Comparison of ENCODE assay signal across 8 cellular contexts in the genomic region with DNA sequence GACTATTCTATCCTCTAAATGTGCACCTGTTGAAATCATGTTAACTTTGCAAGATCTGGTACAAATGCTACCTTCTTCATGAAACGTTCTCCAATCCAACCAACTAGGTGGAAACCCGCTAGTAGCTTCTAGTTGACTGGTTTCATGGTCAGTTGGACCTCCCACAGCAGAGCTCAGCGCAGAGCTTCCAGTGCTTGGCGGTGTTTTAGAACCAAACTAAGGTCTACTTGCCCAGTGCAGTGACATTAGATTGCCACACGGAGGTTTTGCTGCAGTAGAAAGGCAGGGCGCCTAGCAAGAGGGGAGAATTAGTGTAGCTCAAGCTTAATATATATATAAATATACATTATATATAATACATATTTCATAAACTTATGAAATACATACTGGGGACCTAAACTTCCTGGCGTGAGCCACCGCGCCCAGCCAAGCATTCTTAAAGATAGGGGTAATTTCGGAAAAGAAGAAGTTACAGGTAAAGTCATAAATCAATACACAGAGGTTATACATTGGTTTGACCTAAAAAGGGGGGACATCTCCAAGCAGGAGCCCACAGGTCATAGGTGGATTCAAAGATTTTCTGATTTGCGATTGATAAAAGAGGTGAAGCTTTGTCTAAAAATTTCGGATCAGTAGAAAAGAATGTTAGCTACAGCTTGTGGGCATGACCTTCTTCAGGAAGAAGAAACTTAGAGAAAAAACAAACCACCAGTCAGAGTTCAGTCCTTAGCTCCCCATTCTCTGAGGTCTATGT. TPM values are rescaled to one million over a fixed set of nuclear protein-coding genes. Genes with fewer than 3 reads are reported as not detected.
DNase-seq lines count a peak whose midpoint lies in the region; ATAC-seq and TF ChIP-seq lines count a peak whose summit lies in the region.

No MANE protein-coding gene starts in this region.

- H3K4me1 ChIP-seq in thoracic aorta (ENCODE audit: control insufficient read depth in 1 of 2, low read depth in 2 of 2): peaks cover 9 to 20% of the 10 kb centered on the region in 2 donors
- peaks cover 0 to 15% of the 10 kb centered on the region in 2 donors for H3K4me1 ChIP-seq in ascending aorta
- peaks cover 0 to 4% of the 10 kb centered on the region in 2 donors for H3K4me1 ChIP-seq in uterus

- intact Hi-C loops in ascending aorta (cut with DNase I): loop anchor here (10.0 kb wide), 1 partner anchor 292 kb away; the partner anchor contains the start of gene ACVR2B
- intact Hi-C loops in uterus (cut with DNase I; ENCODE audit: low total_unique reads): no loop called here

- ATAC-seq in thoracic aorta (ENCODE audit: insufficient number of reproducible peaks, low FRiP score, low read depth): no peak

- peaks cover 4% of the 10 kb centered on the region for H3K36me3 Mint-ChIP-seq in activated naive CD8-positive, alpha-beta T cell
- H3K36me3 Mint-ChIP-seq in activated naive CD8-positive, alpha-beta T cell treated with anti-CD3 and anti-CD28 coated beads for 36 hours: peaks cover 23% of the 10 kb centered on the region

- no peak overlapping the region for H3K4me3 ChIP-seq in epithelial cell of esophagus (ENCODE audit: low read length)
- H3K4me3 ChIP-seq in thoracic aorta: no peak overlapping the region
- no peak overlapping the region for H3K4me3 ChIP-seq in ascending aorta
- no peak overlapping the region for H3K4me3 ChIP-seq in uterus

- H3K36me3 ChIP-seq in thoracic aorta: no peaks in the 10 kb centered on the region
- H3K36me3 ChIP-seq in ascending aorta: no peaks in the 10 kb centered on the region
- H3K36me3 ChIP-seq in uterus: no peaks in the 10 kb centered on the region

- H3K9me3 ChIP-seq in thoracic aorta (no peaks in the 10 kb centered on the region), ascending aorta (no peaks in the 10 kb centered on the region), uterus (no peaks in the 10 kb centered on the region)

- DNase-seq in activated naive CD8-positive, alpha-beta T cell treated with anti-CD3 and anti-CD28 coated beads for 36 hours: no peak
- DNase-seq in OCI-M1 (lab: John Stamatoyannopoulos, UW) (peak; percentile 53), epithelial cell of esophagus (ENCODE audit: low read depth) (no peak), thoracic aorta (ENCODE audit: low spot score) (no peak), ascending aorta (ENCODE audit: low spot score in 2 of 2) (no peak), DMS153 (lab: John Stamatoyannopoulos, UW) (no peak), uterus (no peak)

- no peaks in the 10 kb centered on the region for H3K27me3 ChIP-seq in thoracic aorta (replicated peaks; ENCODE audit: insufficient read depth)
- H3K27me3 ChIP-seq in ascending aorta: no peaks in the 10 kb centered on the region
- no peaks in the 10 kb centered on the region for H3K27me3 ChIP-seq in uterus

- H3K4me1 Mint-ChIP-seq in activated naive CD8-positive, alpha-beta T cell (ENCODE audit: low read depth): peaks cover 25% of the 10 kb centered on the region
- peaks cover 27% of the 10 kb centered on the region for H3K4me1 Mint-ChIP-seq in activated naive CD8-positive, alpha-beta T cell treated with anti-CD3 and anti-CD28 coated beads for 36 hours

- no peaks in the 10 kb centered on the region for H3K9me3 Mint-ChIP-seq in activated naive CD8-positive, alpha-beta T cell (ENCODE audit: low read depth)
- no peaks in the 10 kb centered on the region for H3K9me3 Mint-ChIP-seq in activated naive CD8-positive, alpha-beta T cell treated with anti-CD3 and anti-CD28 coated beads for 36 hours

- H3K27ac Mint-ChIP-seq in activated naive CD8-positive, alpha-beta T cell: peak overlapping the region; percentile 17
- H3K27ac Mint-ChIP-seq in activated naive CD8-positive, alpha-beta T cell treated with anti-CD3 and anti-CD28 coated beads for 36 hours: no peak overlapping the region

- TF ChIP-seq POLR2A in uterus (IDR thresholded peaks at IDR 0.05): no peak

- TF ChIP-seq CTCF in epithelial cell of esophagus (IDR thresholded peaks at IDR 0.05; ENCODE audit: insufficient read depth, low read depth, low read length, missing control alignments) (peak; percentile 33), thoracic aorta (IDR thresholded peaks at IDR 0.05) (peak; percentile 29), ascending aorta (IDR thresholded peaks at IDR 0.05) (peak in 1 of 3 experiments; percentile 7), uterus (IDR thresholded peaks at IDR 0.05) (no peak)

- H3K27me3 Mint-ChIP-seq in activated naive CD8-positive, alpha-beta T cell: no peaks in the 10 kb centered on the region
- no peaks in the 10 kb centered on the region for H3K27me3 Mint-ChIP-seq in activated naive CD8-positive, alpha-beta T cell treated with anti-CD3 and anti-CD28 coated beads for 36 hours

- no peak overlapping the region for H3K4me3 Mint-ChIP-seq in activated naive CD8-positive, alpha-beta T cell
- H3K4me3 Mint-ChIP-seq in activated naive CD8-positive, alpha-beta T cell treated with anti-CD3 and anti-CD28 coated beads for 36 hours: no peak overlapping the region

- H3K27ac ChIP-seq in thoracic aorta (peak overlapping the region in 1 of 2 donors; percentile 82), ascending aorta (peak overlapping the region in 1 of 2 donors; percentile 94), uterus (no peak overlapping the region)

RNA-seq across cellular contexts. Expression of gene OXSR1, which starts 2.0 kb away (rescaled TPM):
- 10 to 100 TPM; 57.3 to 59.9 TPM for total RNA-seq in activated naive CD8-positive, alpha-beta T cell treated with anti-CD3 and anti-CD28 coated beads for 36 hours
- 10 to 100 TPM; 30.5 to 31.0 TPM for total RNA-seq in thoracic aorta
- 13.3 TPM for total RNA-seq in ascending aorta
- 10 to 100 TPM; 12.9 to 45.6 (median 39.5) TPM for total RNA-seq in uterus

RNA-seq across cellular contexts. Expression of gene MYD88, which starts 24.8 kb away (rescaled TPM):
- total RNA-seq in activated naive CD8-positive, alpha-beta T cell treated with anti-CD3 and anti-CD28 coated beads for 36 hours: 10 to 100 TPM; 46.2 to 48.0 TPM
- total RNA-seq in thoracic aorta (10 to 100 TPM; 27.8 to 49.7 TPM), ascending aorta (38.8 TPM), uterus (10 to 100 TPM in 3 of 4 donors, 1 to 10 TPM in 1; 2.0 to 30.9 (median 22.3) TPM)

RNA-seq across cellular contexts. Expression of gene ACAA1, which starts 26.4 kb away (rescaled TPM):
- 10 to 100 TPM; 69.0 to 70.2 TPM for total RNA-seq in activated naive CD8-positive, alpha-beta T cell treated with anti-CD3 and anti-CD28 coated beads for 36 hours
- total RNA-seq in thoracic aorta (10 to 100 TPM; 34.8 to 37.6 TPM), ascending aorta (52.6 TPM), uterus (10 to 100 TPM; 22.3 to 54.1 (median 37.6) TPM)

Comparison
In these comparisons a context has a peak if more than half of its experiments do, and no peak if none do; other contexts are left out.
1. CTCF ChIP-seq: peak in epithelial cell of esophagus (single experiment) and thoracic aorta (single experiment); none in uterus (0 of 4).